In the genomic region with DNA sequence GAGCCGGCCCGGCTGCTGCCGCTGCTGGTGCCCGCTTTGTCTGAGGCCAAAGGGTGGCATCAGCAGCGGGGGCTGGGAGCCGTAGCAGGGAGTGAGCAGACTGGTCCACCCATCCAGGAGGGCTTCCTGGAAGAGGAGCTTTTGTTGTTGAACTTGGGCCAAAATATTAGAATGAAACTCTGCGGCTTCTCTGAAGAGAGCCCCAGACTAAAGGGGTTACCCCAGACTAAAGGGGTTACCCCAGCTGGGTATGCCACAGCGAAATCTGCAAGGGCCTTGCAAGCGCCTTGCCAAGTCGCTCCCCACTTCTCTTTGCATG, we compare ENCODE assay signal across 15 cellular contexts.
A peak's percentile ranks its signal among the peaks of the same experiment; 100 is the strongest.
DNase-seq lines count a peak whose midpoint lies in the region; TF ChIP-seq lines count a peak whose summit lies in the region.
"Had no signal": no experiment of that assay in that cellular context is flagged by ENCODE, and none has a peak within 500 bp of the region (broad histone marks: within the 10 kb centered on the region; RNA-seq: fewer than 3 reads in every experiment).

No MANE protein-coding gene starts in this region.

- no peak overlapping the region for H4K5ac ChIP-seq in mesendoderm (ENCODE audit: low read length)

- H3K27me3 Mint-ChIP-seq in chondrocyte (ENCODE audit: low read depth), result no peaks in the 10 kb centered on the region
- peaks cover 3% of the 10 kb centered on the region for H3K27me3 Mint-ChIP-seq in neural crest cell (ENCODE audit: low read depth)
- no peaks in the 10 kb centered on the region for H3K27me3 Mint-ChIP-seq in T-helper 2 cell treated with Interferon-gamma antibody and Interleukin-4, amounts not matched to agents 5 μg/mL and 100 μg/mL, for 36 hours (ENCODE audit: low read depth)
- peaks cover 25% of the 10 kb centered on the region for H3K27me3 Mint-ChIP-seq in progenitor cell of endocrine pancreas
- H3K27me3 Mint-ChIP-seq: T-cell had no signal

- peak overlapping the region; percentile 6 for H3K9ac ChIP-seq in NT2/D1 (ENCODE audit: insufficient read length, low read depth)
- H3K9ac ChIP-seq in mesendoderm (ENCODE audit: low read length), result no peak overlapping the region

- H3K4me1 ChIP-seq in DOHH2 (ENCODE audit: control insufficient read depth, low read length) (peaks cover 27% of the 10 kb centered on the region), NT2/D1 (ENCODE audit: insufficient read depth, insufficient read length) (peaks cover 19% of the 10 kb centered on the region), mesendoderm (ENCODE audit: control insufficient read depth, low read depth, low read length) (peaks cover 2% of the 10 kb centered on the region)
- H3K4me1 ChIP-seq: SJSA1 had no signal

- peak overlapping the region; percentile 37 for H3K4me2 ChIP-seq in DOHH2 (ENCODE audit: low read length)
- no peak overlapping the region for H3K4me2 ChIP-seq in mesendoderm (ENCODE audit: low read length)

- H3K4me1 Mint-ChIP-seq in chondrocyte (ENCODE audit: low read depth) (peaks cover 19% of the 10 kb centered on the region), neural crest cell (peaks cover 67% of the 10 kb centered on the region), progenitor cell of endocrine pancreas (ENCODE audit: low read depth) (peaks cover 23% of the 10 kb centered on the region)
- no peaks in the 10 kb centered on the region for H3K4me1 Mint-ChIP-seq in T-helper 2 cell treated with Interferon-gamma antibody and Interleukin-4, amounts not matched to agents 5 μg/mL and 100 μg/mL, for 36 hours (ENCODE audit: low read depth)
- H3K4me1 Mint-ChIP-seq: T-cell had no signal

- H3K27ac ChIP-seq in DOHH2 (ENCODE audit: low read depth, low read length) (no peak overlapping the region), caudate nucleus (ENCODE audit: low read depth, low read length) (no peak overlapping the region), mesendoderm (ENCODE audit: low read depth, low read length) (no peak overlapping the region)
- H3K27ac ChIP-seq: C4-2B, SJSA1 had no signal

- H3K4me3 Mint-ChIP-seq in chondrocyte (ENCODE audit: unreplicated experiment), result no peak overlapping the region
- peak overlapping the region; percentile 31 for H3K4me3 Mint-ChIP-seq in neural crest cell
- H3K4me3 Mint-ChIP-seq in T-helper 2 cell treated with Interferon-gamma antibody and Interleukin-4, amounts not matched to agents 5 μg/mL and 100 μg/mL, for 36 hours, result no peak overlapping the region
- H3K4me3 Mint-ChIP-seq in progenitor cell of endocrine pancreas (ENCODE audit: low read depth), result no peak overlapping the region
- H3K4me3 Mint-ChIP-seq: T-cell had no signal

- no CpG with 5 or more reads among the region's 10 CpGs for WGBS in mesendoderm (ENCODE audit: extremely low coverage, insufficient coverage, low lambda C conversion rate)

- no peak overlapping the region for H3K23ac ChIP-seq in mesendoderm (ENCODE audit: low read length)

- no peak overlapping the region for H3K56ac ChIP-seq in mesendoderm (ENCODE audit: low read length)

- no peaks in the 10 kb centered on the region for H3K9me2 ChIP-seq in DOHH2 (replicated peaks; ENCODE audit: control insufficient read depth, low read length)

- H3K36me3 Mint-ChIP-seq in chondrocyte (ENCODE audit: low read depth), result no peaks in the 10 kb centered on the region
- no peaks in the 10 kb centered on the region for H3K36me3 Mint-ChIP-seq in neural crest cell (ENCODE audit: low read depth)
- H3K36me3 Mint-ChIP-seq in T-helper 2 cell treated with Interferon-gamma antibody and Interleukin-4, amounts not matched to agents 5 μg/mL and 100 μg/mL, for 36 hours (ENCODE audit: low read depth), result no peaks in the 10 kb centered on the region
- H3K36me3 Mint-ChIP-seq in progenitor cell of endocrine pancreas (ENCODE audit: insufficient read depth), result no peaks in the 10 kb centered on the region
- H3K36me3 Mint-ChIP-seq: T-cell had no signal

- H2BK120ac ChIP-seq in mesendoderm (ENCODE audit: low read depth, low read length), result no peak overlapping the region

- H3K36me3 ChIP-seq in DOHH2 (ENCODE audit: control insufficient read depth, low read length) (no peaks in the 10 kb centered on the region), NT2/D1 (ENCODE audit: insufficient read depth, insufficient read length, low read length) (no peaks in the 10 kb centered on the region), mesendoderm (ENCODE audit: control insufficient read depth, insufficient read depth, low read length) (no peaks in the 10 kb centered on the region)
- H3K36me3 ChIP-seq: SJSA1 had no signal

- H3K27ac Mint-ChIP-seq in chondrocyte (ENCODE audit: unreplicated experiment) (no peak overlapping the region), neural crest cell (ENCODE audit: unreplicated experiment) (no peak overlapping the region), progenitor cell of endocrine pancreas (no peak overlapping the region)
- no peak overlapping the region for H3K27ac Mint-ChIP-seq in T-helper 2 cell treated with Interferon-gamma antibody and Interleukin-4, amounts not matched to agents 5 μg/mL and 100 μg/mL, for 36 hours
- H3K27ac Mint-ChIP-seq: T-cell had no signal

- H3K9me3 ChIP-seq in DOHH2 (ENCODE audit: control insufficient read depth, insufficient read depth, low read length) (no peaks in the 10 kb centered on the region), NT2/D1 (ENCODE audit: insufficient read depth, low read length) (no peaks in the 10 kb centered on the region)
- H3K9me3 ChIP-seq: SJSA1 had no signal

- TF ChIP-seq CTCF in DOHH2 (IDR thresholded peaks at IDR 0.05; ENCODE audit: low read depth, low read length, poor library complexity, severe bottlenecking) (no peak), chondrocyte (IDR thresholded peaks at IDR 0.05) (no peak), neural crest cell (conservative IDR thresholded peaks at IDR 0.05) (no peak), progenitor cell of endocrine pancreas (IDR thresholded peaks at IDR 0.05; ENCODE audit: unreplicated experiment) (no peak)

- H2AK5ac ChIP-seq in mesendoderm (ENCODE audit: low read length), result no peak overlapping the region

- H3K18ac ChIP-seq in mesendoderm (ENCODE audit: low read length), result no peak overlapping the region

- no peak overlapping the region for H4K8ac ChIP-seq in mesendoderm (ENCODE audit: low read depth, low read length)

- H2BK5ac ChIP-seq in mesendoderm (ENCODE audit: low read length), result no peak overlapping the region

- 0 out of 2 replicates have a peak, but pooled peaks cover 5% of the 10 kb centered on the region for H4K20me1 ChIP-seq in DOHH2 (ENCODE audit: control insufficient read depth, insufficient read depth, low read depth, low read length)

- H2BK15ac ChIP-seq in mesendoderm (replicated peaks; ENCODE audit: low read depth), result no peak overlapping the region

- H3K4me3 ChIP-seq in DOHH2 (ENCODE audit: low read length) (no peak overlapping the region), NT2/D1 (ENCODE audit: insufficient read length, low read depth) (no peak overlapping the region), mesendoderm (ENCODE audit: low read length) (no peak overlapping the region)
- H3K4me3 ChIP-seq: SJSA1 had no signal

- H3K79me2 ChIP-seq in DOHH2 (ENCODE audit: control insufficient read depth, low read length) (no peaks in the 10 kb centered on the region), mesendoderm (ENCODE audit: control insufficient read depth, insufficient read depth, low read length) (no peaks in the 10 kb centered on the region)

- H3K4ac ChIP-seq in mesendoderm (ENCODE audit: low read depth, low read length), result no peak overlapping the region

- H3K27me3 ChIP-seq in DOHH2 (ENCODE audit: control insufficient read depth, low read length) (peaks cover 18% of the 10 kb centered on the region; the same call in 1 of the 2 replicates), NT2/D1 (ENCODE audit: insufficient read depth, insufficient read length) (peaks cover 47% of the 10 kb centered on the region), mesendoderm (ENCODE audit: insufficient read depth, low read length, poor library complexity) (no peaks in the 10 kb centered on the region)
- H3K27me3 ChIP-seq: SJSA1 had no signal

- no peaks in the 10 kb centered on the region for H3K79me1 ChIP-seq in mesendoderm (ENCODE audit: low read length)

- H3K9me3 Mint-ChIP-seq in chondrocyte (ENCODE audit: low read depth) (no peaks in the 10 kb centered on the region), neural crest cell (no peaks in the 10 kb centered on the region), progenitor cell of endocrine pancreas (ENCODE audit: low read depth) (no peaks in the 10 kb centered on the region)
- H3K9me3 Mint-ChIP-seq in T-helper 2 cell treated with Interferon-gamma antibody and Interleukin-4, amounts not matched to agents 5 μg/mL and 100 μg/mL, for 36 hours, result no peaks in the 10 kb centered on the region
- H3K9me3 Mint-ChIP-seq: T-cell had no signal

- H3F3A ChIP-seq in DOHH2 (ENCODE audit: control insufficient read depth, insufficient read depth), result no peaks in the 10 kb centered on the region

- DNase-seq in NT2/D1 (ENCODE audit: low read depth, low spot score), result no peak
- DNase-seq in chondrocyte (ENCODE audit: low spot score), result peak; percentile 40
- DNase-seq in neural crest cell (ENCODE audit: low read depth, low spot score), result no peak
- no peak for DNase-seq in caudate nucleus (lab: John Stamatoyannopoulos, UW)
- no peak for DNase-seq in T-helper 2 cell treated with Interferon-gamma antibody and Interleukin-4, amounts not matched to agents 5 μg/mL and 100 μg/mL, for 36 hours (ENCODE audit: low spot score)
- no peak for DNase-seq in progenitor cell of endocrine pancreas (ENCODE audit: low spot score, unreplicated experiment)
- DNase-seq in mesendoderm, result no peak
- DNase-seq: EL, KG1, NCI-H1694 treated with DMSO at 0.1 percent for 48 hours, PC-3, T-cell had no signal
